In genomic region chr16:57915267-57915666, GRCh38 we compare ENCODE assay signal across 1 cellular context.
TF ChIP-seq lines count a peak whose summit lies in the region.

No MANE protein-coding gene starts in this region.

TF ChIP-seq in GM23338, 12 proteins besides CTCF, POLR2A, EP300 and RAD21 (continued from another document):
- TF ChIP-seq ETS1 (IDR thresholded peaks at IDR 0.05) (no peak), NANOG (IDR thresholded peaks at IDR 0.05; ENCODE audit: borderline replicate concordance) (no peak), ZNF462 (CRISPR knock-in tag; IDR thresholded peaks at IDR 0.05) (no peak), REST (IDR thresholded peaks at IDR 0.05; ENCODE audit: unreplicated experiment) (no peak), JUNB (IDR thresholded peaks at IDR 0.05; ENCODE audit: unreplicated experiment) (no peak), POLR2AphosphoS5 (IDR thresholded peaks at IDR 0.05; ENCODE audit: low read depth) (no peak), CREB1 (CRISPR knock-in tag; IDR thresholded peaks at IDR 0.05; ENCODE audit: low read depth) (no peak), ZNF114 (CRISPR knock-in tag; IDR thresholded peaks at IDR 0.05) (no peak), STAT1 (IDR thresholded peaks at IDR 0.05; ENCODE audit: unreplicated experiment) (no peak)
